Comparison of ENCODE assay signal across 5 cellular contexts in genomic region chr19:40926276-40926675, GRCh38. TPM values are rescaled to one million over a fixed set of nuclear protein-coding genes. Genes with fewer than 3 reads are reported as not detected.
"Had no signal": no experiment of that assay in that cellular context is flagged by ENCODE, and none has a peak within 500 bp of the region (broad histone marks: within the 10 kb centered on the region; RNA-seq: fewer than 3 reads in every experiment).

No MANE protein-coding gene starts in this region.

RNA-seq across cellular contexts. Expression of gene CYP2A7, which starts 44.2 kb away (rescaled TPM):
- total RNA-seq: GM23248, H4, H7, HT-29, IMR-90 had no signal
- polyA plus RNA-seq: GM23248, IMR-90 had no signal
